ENCODE assay signal across 28 cellular contexts in the genomic region with DNA sequence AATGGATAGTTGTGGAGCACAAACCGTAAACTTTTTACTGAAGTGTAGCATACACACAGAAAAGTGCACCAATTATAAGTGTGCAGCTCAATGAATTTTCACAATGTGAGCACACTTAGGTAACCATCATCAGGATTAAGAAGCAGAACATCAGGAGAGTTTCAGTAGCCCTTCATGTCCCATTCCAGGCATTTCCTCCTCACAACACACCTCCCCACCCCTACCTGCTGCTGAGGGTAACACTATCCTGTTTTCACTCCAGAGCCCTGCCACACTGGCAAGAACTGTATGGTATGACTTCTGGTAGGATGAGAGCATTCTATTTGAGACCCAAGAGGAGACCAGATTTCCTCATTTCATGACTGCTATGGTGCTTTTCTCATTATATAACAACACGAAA.
"Had no signal": no experiment of that assay in that cellular context is flagged by ENCODE, and none has a peak within 500 bp of the region (broad histone marks: within the 10 kb centered on the region; RNA-seq: fewer than 3 reads in every experiment).

No MANE protein-coding gene starts in this region.

- H3K4me3 ChIP-seq: ascending aorta, esophagus muscularis mucosa, heart right ventricle, left ventricle myocardium inferior, pancreas, prostate gland, thoracic aorta had no signal

- DNase-seq: activated CD4-positive, alpha-beta memory T cell treated with anti-CD3 and anti-CD28 coated beads for 36 hours; activated CD4-positive, alpha-beta T cell treated with anti-CD3 and anti-CD28 coated beads, Interleukin-2, amount 10 ng/mL, durations not matched to agents 24 days and 14 days; activated CD4-positive, CD25-positive, alpha-beta regulatory T cell treated with anti-CD3 and anti-CD28 coated beads, Interleukin-2, amount 50 U/mL, for 72 hours; activated CD8-positive, alpha-beta memory T cell treated with anti-CD3 and anti-CD28 coated beads, Interleukin-2, amount 50 U/mL, for 4 hours; activated gamma-delta T cell; activated naive CD4-positive, alpha-beta T cell treated with anti-CD3 and anti-CD28 coated beads, Interleukin-2, amount 10 ng/mL, durations not matched to agents 7 days and 5 days; activated naive CD8-positive, alpha-beta T cell treated with anti-CD3 and anti-CD28 coated beads, Interleukin-2, amount 10 ng/mL, durations not matched to agents 7 days and 5 days; activated T-cell treated with anti-CD3 and anti-CD28 coated beads, Interleukin-2, amount 50 U/mL, for 1 hour; caudate nucleus; cortex of kidney; effector memory CD8-positive, alpha-beta T cell; foreskin melanocyte; heart right ventricle; islet precursor cell; left ventricle myocardium inferior; naive B cell; pancreas; retina; small intestine; stimulated activated CD4-positive, alpha-beta T cell treated with anti-CD3 and anti-CD28 coated beads, Interleukin-4, amount 100 ng/mL, for 24 hours; trophoblast cell; WERI-Rb-1 had no signal

- H3K27ac ChIP-seq: ascending aorta, esophagus muscularis mucosa, heart right ventricle, left ventricle myocardium inferior, pancreas, prostate gland, thoracic aorta, WERI-Rb-1 had no signal

- ATAC-seq: effector memory CD8-positive, alpha-beta T cell; heart right ventricle; pancreas; sciatic nerve; stimulated activated effector memory CD8-positive, alpha-beta T cell treated with anti-CD3 and anti-CD28 coated beads, Interleukin-12 subunit alpha, Interleukin-12 subunit beta, amount 100 ng/mL, for 72 hours had no signal

- H3K36me3 ChIP-seq: ascending aorta, esophagus muscularis mucosa, heart right ventricle, left ventricle myocardium inferior, pancreas, prostate gland, thoracic aorta, WERI-Rb-1 had no signal

- H3K27me3 ChIP-seq: ascending aorta, esophagus muscularis mucosa, heart right ventricle, pancreas had no signal

- H3K9me3 ChIP-seq: ascending aorta, esophagus muscularis mucosa, left ventricle myocardium inferior, pancreas, prostate gland, thoracic aorta had no signal

- H3K4me1 ChIP-seq: ascending aorta, esophagus muscularis mucosa, heart right ventricle, left ventricle myocardium inferior, pancreas, prostate gland had no signal
